ENCODE assay signal across 23 cellular contexts in the genomic region with DNA sequence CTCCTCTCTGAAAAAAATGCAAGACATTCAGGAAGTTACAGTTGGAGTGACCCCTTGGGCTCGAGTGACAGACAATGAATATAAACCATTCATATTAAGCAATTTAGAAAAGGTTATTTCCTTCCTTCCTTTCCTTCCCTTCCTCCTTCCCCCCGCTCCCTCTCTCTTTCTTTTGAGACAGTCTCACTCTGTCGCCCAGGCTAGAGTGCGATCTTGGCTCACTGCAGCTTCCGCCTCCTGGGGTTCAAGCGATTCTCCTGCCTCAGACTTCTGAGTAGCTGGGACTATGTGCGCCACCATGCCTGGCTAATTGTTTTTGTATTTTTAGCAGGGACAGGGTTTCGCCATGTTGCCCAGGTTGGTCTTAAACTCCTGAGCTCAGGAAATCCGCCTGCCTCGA.
"Had no signal": no experiment of that assay in that cellular context is flagged by ENCODE, and none has a peak within 500 bp of the region (broad histone marks: within the 10 kb centered on the region; RNA-seq: fewer than 3 reads in every experiment).

No MANE protein-coding gene starts in this region.

- H3K9me3 ChIP-seq: SJSA1 had no signal

- H3K4me3 Mint-ChIP-seq: activated CD4-positive, alpha-beta T cell treated with anti-CD3 and anti-CD28 coated beads for 36 hours; activated CD8-positive, alpha-beta T cell treated with anti-CD3 and anti-CD28 coated beads for 36 hours; activated naive CD8-positive, alpha-beta T cell treated with anti-CD3 and anti-CD28 coated beads for 36 hours; activated T-cell treated with anti-CD3 and anti-CD28 coated beads, Interleukin-2, amount 50 U/mL, for 4 hours; T-helper 1 cell treated with Interleukin-12 subunit alpha and Interleukin-12 subunit beta and Interleukin-4 antibody, amounts not matched to agents 30 μg/mL and 1 μg/mL, for 36 hours had no signal

- H3K27ac ChIP-seq: KMS-11, SJSA1, VCaP had no signal

- H3K27ac Mint-ChIP-seq: activated CD4-positive, alpha-beta T cell treated with anti-CD3 and anti-CD28 coated beads for 36 hours; activated CD8-positive, alpha-beta T cell treated with anti-CD3 and anti-CD28 coated beads for 36 hours; activated naive CD8-positive, alpha-beta T cell treated with anti-CD3 and anti-CD28 coated beads for 36 hours; T-helper 1 cell treated with Interleukin-12 subunit alpha and Interleukin-12 subunit beta and Interleukin-4 antibody, amounts not matched to agents 30 μg/mL and 1 μg/mL, for 36 hours had no signal

- H3K9me3 Mint-ChIP-seq: activated CD8-positive, alpha-beta T cell treated with anti-CD3 and anti-CD28 coated beads for 36 hours; activated naive CD8-positive, alpha-beta T cell treated with anti-CD3 and anti-CD28 coated beads for 36 hours; activated T-cell treated with anti-CD3 and anti-CD28 coated beads, Interleukin-2, amount 50 U/mL, for 4 hours; T-helper 1 cell treated with Interleukin-12 subunit alpha and Interleukin-12 subunit beta and Interleukin-4 antibody, amounts not matched to agents 30 μg/mL and 1 μg/mL, for 36 hours had no signal

- H3K9ac ChIP-seq: KMS-11 had no signal

- DNase-seq: activated CD4-positive, alpha-beta T cell treated with anti-CD3 and anti-CD28 coated beads for 36 hours; activated CD8-positive, alpha-beta memory T cell treated with anti-CD3 and anti-CD28 coated beads, Interleukin-2, amount 50 U/mL, for 4 hours; activated CD8-positive, alpha-beta T cell treated with anti-CD3 and anti-CD28 coated beads for 36 hours; activated effector memory CD4-positive, alpha-beta T cell treated with anti-CD3 and anti-CD28 coated beads, Interleukin-2, amount 50 U/mL, for 16 hours; activated naive CD4-positive, alpha-beta T cell treated with Interleukin-2 at 50 U/mL for 16 hours; activated naive CD8-positive, alpha-beta T cell treated with anti-CD3 and anti-CD28 coated beads for 36 hours; activated T-cell treated with anti-CD3 and anti-CD28 coated beads, Interleukin-2, amount 50 U/mL, for 4 hours; caudate nucleus; NCI-H1105; NCI-H1436; NCI-H1694 treated with DMSO at 0.1 percent for 48 hours; NCI-H2029 treated with DMSO at 0.1 percent for 48 hours; NCI-H345; NCI-H510A; NCI-H526 treated with DMSO at 0.1 percent for 48 hours; NK-92 treated with Interleukin-12 subunit alpha and Interleukin-12 subunit beta, amount 100 ng/mL, for 24 hours; PC-3; SHP77; T1000 had no signal

- H3K27me3 ChIP-seq: SJSA1 had no signal

- H3K4me3 ChIP-seq: SJSA1 had no signal

- H3K4me1 ChIP-seq: SJSA1 had no signal

- H3K27me3 Mint-ChIP-seq: activated CD4-positive, alpha-beta T cell treated with anti-CD3 and anti-CD28 coated beads for 36 hours; activated CD8-positive, alpha-beta T cell treated with anti-CD3 and anti-CD28 coated beads for 36 hours; activated naive CD8-positive, alpha-beta T cell treated with anti-CD3 and anti-CD28 coated beads for 36 hours had no signal
